In the genomic region with DNA sequence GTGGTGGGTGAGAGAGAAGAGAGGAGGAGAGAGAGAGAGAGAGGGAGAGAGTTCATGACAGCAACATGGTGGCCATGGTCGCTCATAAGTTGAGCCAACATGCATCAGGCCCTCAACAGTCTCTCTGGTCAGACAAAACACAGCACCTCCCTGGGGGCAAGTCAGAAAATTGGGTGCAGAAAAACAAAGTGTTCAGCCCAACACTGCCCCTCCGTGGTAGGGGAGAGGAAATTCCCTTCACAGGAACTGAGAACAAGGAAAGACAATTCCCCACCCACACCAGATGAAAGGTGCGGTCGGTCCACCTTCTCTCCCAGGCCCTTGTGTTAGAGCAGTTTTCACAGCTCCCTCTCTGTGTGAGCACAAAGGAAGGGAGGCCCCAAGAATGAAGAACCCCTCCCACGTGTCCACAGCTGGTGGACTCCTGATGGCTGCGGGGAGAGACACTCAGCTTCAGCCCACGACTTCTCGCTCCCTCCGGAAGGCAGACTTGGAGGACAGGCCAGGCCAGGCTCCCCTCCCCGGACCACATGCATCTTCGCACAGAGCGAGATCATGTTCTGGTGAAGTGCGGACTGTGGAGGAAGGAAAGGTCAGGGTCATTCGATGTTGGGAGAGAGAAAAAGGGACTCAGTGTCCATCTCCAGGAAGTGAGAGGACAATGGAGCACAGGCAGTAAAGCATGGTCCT, we compare ENCODE assay signal across 1 cellular context.
A peak's percentile ranks its signal among the peaks of the same experiment; 100 is the strongest.
TF ChIP-seq lines count a peak whose summit lies in the region.

No MANE protein-coding gene starts in this region.

TF ChIP-seq in H1, 55 proteins besides CTCF, POLR2A, EP300 and RAD21:
- TF ChIP-seq BACH1 (IDR thresholded peaks at IDR 0.05; ENCODE audit: low read length) (no peak), TAF7 (optimal IDR thresholded peaks at IDR 0.05; ENCODE audit: borderline replicate concordance, low read depth, low read length) (no peak), JUN (IDR thresholded peaks at IDR 0.05; ENCODE audit: low read depth, low read length) (no peak), TCF12 (IDR thresholded peaks at IDR 0.05; ENCODE audit: low read depth, low read length) (no peak), POLR2AphosphoS5 (IDR thresholded peaks at IDR 0.05; ENCODE audit: low read depth, low read length) (no peak), RBBP5 (IDR thresholded peaks at IDR 0.05; ENCODE audit: borderline replicate concordance, low read depth, low read length) (no peak), EGR1 (IDR thresholded peaks at IDR 0.05; ENCODE audit: borderline replicate concordance, low read depth, low read length) (no peak), CREB1 (IDR thresholded peaks at IDR 0.05) (no peak), JUND (IDR thresholded peaks at IDR 0.05; ENCODE audit: low read length) (peak; percentile 33; the same call in 1 of the 2 replicates), ZNF274 (IDR thresholded peaks at IDR 0.05; ENCODE audit: borderline replicate concordance, extremely low read depth, low read length) (no peak), RXRA (IDR thresholded peaks at IDR 0.05; ENCODE audit: insufficient read depth, low read depth, low read length) (no peak), KDM5A (IDR thresholded peaks at IDR 0.05; ENCODE audit: low read length) (no peak), CBX8 (IDR thresholded peaks at IDR 0.05; ENCODE audit: borderline replicate concordance, low read depth, low read length) (no peak), SUZ12 (IDR thresholded peaks at IDR 0.05; ENCODE audit: low read length) (no peak), KDM4A (IDR thresholded peaks at IDR 0.05; ENCODE audit: low read depth, low read length, severe bottlenecking) (no peak), GABPA (IDR thresholded peaks at IDR 0.05; ENCODE audit: borderline replicate concordance, insufficient read depth, low read length) (no peak), SAP30 (IDR thresholded peaks at IDR 0.05; ENCODE audit: insufficient read depth, insufficient replicate concordance, low read length) (no peak), GTF2F1 (IDR thresholded peaks at IDR 0.05; ENCODE audit: borderline replicate concordance, low read depth, low read length) (no peak), PHF8 (conservative IDR thresholded peaks at IDR 0.05; ENCODE audit: low read depth, low read length) (no peak), BRCA1 (IDR thresholded peaks at IDR 0.05; ENCODE audit: low read depth, low read length) (no peak), CEBPB (IDR thresholded peaks at IDR 0.05; ENCODE audit: low read depth, low read length) (no peak), TBP (IDR thresholded peaks at IDR 0.05; ENCODE audit: low read depth, low read length) (no peak), CHD1 (IDR thresholded peaks at IDR 0.05; ENCODE audit: low read depth, low read length) (no peak), YY1 (IDR thresholded peaks at IDR 0.05; ENCODE audit: low read depth, low read length) (peak; percentile 44; the same call in 1 of the 2 replicates), BCL11A (IDR thresholded peaks at IDR 0.05; ENCODE audit: low read depth in 2 of 2, low read length in 2 of 2) (no peak), MAX (IDR thresholded peaks at IDR 0.05) (peak; percentile 15), SP1 (IDR thresholded peaks at IDR 0.05; ENCODE audit: low read depth, low read length) (no peak), SP4 (IDR thresholded peaks at IDR 0.05; ENCODE audit: low read length) (peak; percentile 49; the same call in 1 of the 2 replicates), NRF1 (IDR thresholded peaks at IDR 0.05; ENCODE audit: low read depth, low read length) (no peak), SIRT6 (IDR thresholded peaks at IDR 0.05; ENCODE audit: low read length) (no peak), SIN3A (conservative IDR thresholded peaks at IDR 0.05 in 1 of 2, IDR thresholded peaks at IDR 0.05 in 1 of 2; ENCODE audit: low read depth in 1 of 2, low read length in 2 of 2) (no peak), TEAD4 (IDR thresholded peaks at IDR 0.05; ENCODE audit: low read depth, low read length) (peak; percentile 32; the same call in 1 of the 2 replicates), SIX5 (IDR thresholded peaks at IDR 0.05; ENCODE audit: low read depth, low read length) (no peak), EZH2 (IDR thresholded peaks at IDR 0.05; ENCODE audit: low read depth, low read length, severe bottlenecking) (no peak), POU5F1 (IDR thresholded peaks at IDR 0.05; ENCODE audit: low read depth, low read length) (no peak), CTBP2 (IDR thresholded peaks at IDR 0.05; ENCODE audit: borderline replicate concordance, insufficient read depth, insufficient read length, low read length) (no peak), NANOG (IDR thresholded peaks at IDR 0.05; ENCODE audit: insufficient read depth, low read depth, low read length, poor library complexity, severe bottlenecking) (no peak), ATF3 (IDR thresholded peaks at IDR 0.05; ENCODE audit: insufficient read depth, low read depth, low read length) (no peak), ATF2 (IDR thresholded peaks at IDR 0.05; ENCODE audit: low read length) (no peak), MAFK (IDR thresholded peaks at IDR 0.05; ENCODE audit: low read depth, low read length) (no peak), FOSL1 (IDR thresholded peaks at IDR 0.05; ENCODE audit: insufficient read depth, low read depth, low read length) (no peak), RFX5 (IDR thresholded peaks at IDR 0.05; ENCODE audit: borderline replicate concordance, low read depth, low read length) (no peak), CHD2 (IDR thresholded peaks at IDR 0.05; ENCODE audit: low read length) (no peak)
- TF ChIP-seq, protein P1, sequence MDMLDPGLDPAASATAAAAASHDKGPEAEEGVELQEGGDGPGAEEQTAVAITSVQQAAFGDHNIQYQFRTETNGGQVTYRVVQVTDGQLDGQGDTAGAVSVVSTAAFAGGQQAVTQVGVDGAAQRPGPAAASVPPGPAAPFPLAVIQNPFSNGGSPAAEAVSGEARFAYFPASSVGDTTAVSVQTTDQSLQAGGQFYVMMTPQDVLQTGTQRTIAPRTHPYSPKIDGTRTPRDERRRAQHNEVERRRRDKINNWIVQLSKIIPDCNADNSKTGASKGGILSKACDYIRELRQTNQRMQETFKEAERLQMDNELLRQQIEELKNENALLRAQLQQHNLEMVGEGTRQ (IDR thresholded peaks at IDR 0.05; ENCODE audit: low read length): no peak
- TF ChIP-seq, protein P2, sequence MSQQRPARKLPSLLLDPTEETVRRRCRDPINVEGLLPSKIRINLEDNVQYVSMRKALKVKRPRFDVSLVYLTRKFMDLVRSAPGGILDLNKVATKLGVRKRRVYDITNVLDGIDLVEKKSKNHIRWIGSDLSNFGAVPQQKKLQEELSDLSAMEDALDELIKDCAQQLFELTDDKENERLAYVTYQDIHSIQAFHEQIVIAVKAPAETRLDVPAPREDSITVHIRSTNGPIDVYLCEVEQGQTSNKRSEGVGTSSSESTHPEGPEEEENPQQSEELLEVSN (IDR thresholded peaks at IDR 0.05): no peak
